23 cellular contexts compared by ENCODE assay signal in the genomic region with DNA sequence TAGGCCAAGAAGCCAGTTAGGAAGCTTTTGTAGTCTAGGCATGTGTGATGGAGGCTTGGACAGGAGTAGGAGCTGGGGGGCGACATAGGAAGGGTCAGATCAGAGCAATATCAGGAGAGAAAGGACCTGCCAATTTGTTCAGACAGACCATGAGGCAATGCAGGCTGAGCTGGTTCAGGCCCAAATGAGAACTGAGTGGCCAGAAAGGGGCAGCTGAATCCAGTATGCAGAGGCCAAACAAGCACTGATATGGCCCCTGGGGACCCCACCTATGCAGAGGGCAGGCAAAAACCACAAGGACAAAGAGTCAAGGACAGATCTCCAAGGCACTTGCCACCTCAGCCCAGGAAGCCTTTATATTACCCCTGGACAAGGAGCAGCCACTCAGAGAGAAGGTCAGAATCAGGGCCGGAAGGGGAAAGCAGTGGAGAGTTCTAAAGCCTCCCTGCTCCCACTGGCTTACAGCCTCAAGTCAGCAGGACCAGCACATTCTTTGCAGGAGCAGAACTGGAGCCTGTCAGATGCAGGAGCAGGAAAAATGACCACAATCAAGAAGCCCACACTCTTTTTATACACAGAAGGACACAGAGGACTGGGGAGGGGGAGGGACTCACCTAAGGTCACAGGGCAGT. TPM values are rescaled to one million over a fixed set of nuclear protein-coding genes. Genes with fewer than 3 reads are reported as not detected.
DNase-seq lines count a peak whose midpoint lies in the region; ATAC-seq, FAIRE-seq and TF ChIP-seq lines count a peak whose summit lies in the region.
"Had no signal": no experiment of that assay in that cellular context is flagged by ENCODE, and none has a peak within 500 bp of the region (broad histone marks: within the 10 kb centered on the region; RNA-seq: fewer than 3 reads in every experiment).

No MANE protein-coding gene starts in this region.

- no peaks in the 10 kb centered on the region for H3K27me3 ChIP-seq in layer of hippocampus (ENCODE audit: control insufficient read depth, insufficient read depth, low read length)
- no peaks in the 10 kb centered on the region for H3K27me3 ChIP-seq in pancreas
- H3K27me3 ChIP-seq in MG63: no peaks in the 10 kb centered on the region
- H3K27me3 ChIP-seq: BE2C, SJSA1 had no signal

- DNase-seq in Right ventricle myocardium inferior (ENCODE audit: missing footprints) (no peak), cardiac septum (ENCODE audit: low spot score) (no peak), pancreas (no peak), retina (no peak), glutamatergic neuron (no peak), MG63 (no peak)
- DNase-seq: 8988T; BE2C; CD8-positive, alpha-beta T cell; DMS79; GM23248; KG1; NCI-H1048; NCI-H1436 treated with DMSO at 0.1 percent for 48 hours; NCI-H2029 treated with DMSO at 0.1 percent for 48 hours; NCI-H748 treated with DMSO at 0.1 percent for 48 hours; PC-3 had no signal

- H3K4me1 ChIP-seq in pancreas: peaks cover 7 to 29% (median 26%) of the 10 kb centered on the region in 3 donors
- H3K4me1 ChIP-seq: SJSA1 had no signal

- H3K4me3 ChIP-seq in pancreas (no peak overlapping the region), MG63 (no peak overlapping the region)
- H3K4me3 ChIP-seq: GM23248, SJSA1 had no signal

- TF ChIP-seq CTCF in pancreas (IDR thresholded peaks at IDR 0.05) (no peak), glutamatergic neuron (IDR thresholded peaks at IDR 0.05; ENCODE audit: partially characterized antibody, unreplicated experiment) (no peak)

- H3K4me3 Mint-ChIP-seq in glutamatergic neuron (ENCODE audit: unreplicated experiment): no peak overlapping the region
- H3K4me3 Mint-ChIP-seq: CD8-positive, alpha-beta T cell had no signal

- peaks cover 2% of the 10 kb centered on the region for H3K27me3 Mint-ChIP-seq in glutamatergic neuron (ENCODE audit: unreplicated experiment)

- FAIRE-seq in pancreas (lab: Jason Lieb, UNC): no peak
- FAIRE-seq: D721Med had no signal

- ATAC-seq in Right ventricle myocardium inferior (peak; percentile 39), pancreas (peak in 3 of 4 donors; percentile 35 to 53 (median 52)), HG02970 (IDR thresholded peaks at IDR 0.05; ENCODE audit: low FRiP score, unreplicated experiment) (no peak)
- ATAC-seq: CD8-positive, alpha-beta T cell; HCT116; PC-3 had no signal

- 45 to 54% methylated on average over 2 of the region's 2 CpGs for WGBS in pancreas, 2 donors

- intact Hi-C loops in Right ventricle myocardium inferior (cut with DNase I): no loop called here
- intact Hi-C loops in cardiac septum (cut with DNase I): no loop called here
- intact Hi-C loops in pancreas (cut with DNase I): no loop called here

- H3K9me3 ChIP-seq in pancreas: no peaks in the 10 kb centered on the region
- no peaks in the 10 kb centered on the region for H3K9me3 ChIP-seq in MG63
- H3K9me3 ChIP-seq: BE2C, SJSA1 had no signal

- H3K9me3 Mint-ChIP-seq in glutamatergic neuron (ENCODE audit: unreplicated experiment): peaks cover 1% of the 10 kb centered on the region
- H3K9me3 Mint-ChIP-seq: CD8-positive, alpha-beta T cell had no signal

- H3K4me1 Mint-ChIP-seq in glutamatergic neuron (ENCODE audit: low read depth, unreplicated experiment): no peaks in the 10 kb centered on the region

- H3K36me3 ChIP-seq in pancreas (no peaks in the 10 kb centered on the region), MG63 (no peaks in the 10 kb centered on the region)
- H3K36me3 ChIP-seq: BE2C, SJSA1 had no signal

- H3K27ac ChIP-seq in layer of hippocampus (ENCODE audit: low read depth, low read length) (peak overlapping the region; percentile 20), pancreas (no peak overlapping the region)
- H3K27ac ChIP-seq: GM23248, RWPE1, SJSA1 had no signal

- peaks cover 16% of the 10 kb centered on the region for H3K36me3 Mint-ChIP-seq in glutamatergic neuron (ENCODE audit: unreplicated experiment)
- H3K36me3 Mint-ChIP-seq: CD8-positive, alpha-beta T cell had no signal

- H3K27ac Mint-ChIP-seq in glutamatergic neuron (ENCODE audit: unreplicated experiment): no peak overlapping the region
- H3K27ac Mint-ChIP-seq: CD8-positive, alpha-beta T cell had no signal

RNA-seq across cellular contexts. Expression of a gene that starts 37.2 kb away (rescaled TPM):
- total RNA-seq in Right ventricle myocardium inferior (7.6 TPM), cardiac septum (6.0 TPM), pancreas (10 to 100 TPM; 50.0 to 78.1 (median 68.2) TPM), glutamatergic neuron (ENCODE audit: unreplicated experiment) (17.6 TPM)
- 10 to 100 TPM; 17.4 to 21.3 TPM for polyA plus RNA-seq in pancreas
- total RNA-seq in MG63 (2014; rRNA removed; shearing (Covaris generic); ENCODE audit: low replicate concordance): 0.35 and 1.2 TPM in 2 replicates
